8 cellular contexts compared by ENCODE assay signal in the genomic region with DNA sequence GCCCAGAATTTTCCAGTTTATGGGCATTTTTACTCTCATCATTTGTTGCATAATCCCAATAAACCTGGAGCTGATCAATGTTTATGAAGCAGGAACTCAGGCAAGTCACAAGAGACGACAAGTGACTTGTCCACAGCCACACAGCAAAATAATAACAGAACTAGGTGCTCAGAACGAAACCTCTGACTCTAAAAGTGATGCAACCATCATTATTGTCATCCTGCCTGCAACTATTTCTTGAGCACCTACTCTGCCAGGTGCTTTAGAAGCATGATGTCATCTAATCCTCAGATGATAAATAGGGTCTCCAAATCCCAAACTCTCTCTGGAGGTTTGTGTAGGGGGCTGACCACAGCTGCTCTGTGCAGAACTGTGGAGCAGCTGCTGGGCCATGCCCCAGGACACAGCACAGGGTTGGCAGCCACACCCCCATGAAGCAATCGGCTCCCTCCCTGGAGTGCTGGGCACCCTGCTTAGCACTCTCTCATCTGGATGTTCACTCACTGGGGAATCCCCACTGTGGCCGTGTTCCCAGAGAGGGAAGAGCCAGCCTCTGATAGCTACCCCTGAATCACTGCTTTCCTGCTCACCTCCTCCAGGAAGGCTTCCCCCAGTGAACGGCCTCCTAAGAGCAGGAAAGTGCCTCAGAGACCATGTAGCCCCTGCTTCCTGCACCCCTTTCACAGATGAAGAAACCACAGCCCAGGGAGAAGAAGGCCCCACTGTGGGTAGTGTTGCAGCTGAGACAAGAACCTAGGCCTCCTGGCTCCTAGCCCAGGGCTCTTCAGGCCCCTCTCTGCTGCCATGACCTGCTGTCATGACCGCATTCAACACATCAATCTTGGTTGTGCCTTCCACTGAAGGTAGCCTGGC. TPM values are rescaled to one million over a fixed set of nuclear protein-coding genes. Genes with fewer than 3 reads are reported as not detected.
DNase-seq lines count a peak whose midpoint lies in the region; ATAC-seq, FAIRE-seq and TF ChIP-seq lines count a peak whose summit lies in the region.

No MANE protein-coding gene starts in this region.

- FAIRE-seq in D721Med (lab: Jason Lieb, UNC), result no peak

- peaks cover 64% of the 10 kb centered on the region for H3K4me1 Mint-ChIP-seq in activated T-helper 1 cell treated with anti-CD3 and anti-CD28 coated beads, Interleukin-12 subunit alpha, Interleukin-12 subunit beta, Interleukin-2, Interleukin-4 antibody, amounts not matched to agents 30 ng/mL and 10 ng/mL and 1 ng/mL, durations not matched to agents 14 hours and 24 hours and 36 hours (ENCODE audit: low read depth)

- H3K36me3 ChIP-seq in parathyroid adenoma (ENCODE audit: control insufficient read depth, insufficient read depth, low read length), result no peaks in the 10 kb centered on the region

- H3K9me3 Mint-ChIP-seq in activated T-helper 1 cell treated with anti-CD3 and anti-CD28 coated beads, Interleukin-12 subunit alpha, Interleukin-12 subunit beta, Interleukin-2, Interleukin-4 antibody, amounts not matched to agents 30 ng/mL and 10 ng/mL and 1 ng/mL, durations not matched to agents 14 hours and 24 hours and 36 hours, result no peaks in the 10 kb centered on the region

- H3K4me3 ChIP-seq in parathyroid adenoma (ENCODE audit: low read depth, low read length), result no peak overlapping the region

- intact Hi-C loops in activated T-helper 1 cell treated with anti-CD3 and anti-CD28 coated beads, Interleukin-12 subunit alpha, Interleukin-12 subunit beta, Interleukin-2, Interleukin-4 antibody, amounts not matched to agents 30 ng/mL and 10 ng/mL and 1 ng/mL, durations not matched to agents 14 hours and 24 hours and 36 hours (cut with micrococcal nuclease), result loop anchor here (2.0 kb wide), 3 partner anchors 88 to 746 kb away; a partner anchor contains a TSS

- no peaks in the 10 kb centered on the region for H3K79me2 ChIP-seq in parathyroid adenoma

- H3K4me1 ChIP-seq in parathyroid adenoma, result peaks cover 15% of the 10 kb centered on the region

- peak overlapping the region; percentile 85 for H3K4me3 Mint-ChIP-seq in activated T-helper 1 cell treated with anti-CD3 and anti-CD28 coated beads, Interleukin-12 subunit alpha, Interleukin-12 subunit beta, Interleukin-2, Interleukin-4 antibody, amounts not matched to agents 30 ng/mL and 10 ng/mL and 1 ng/mL, durations not matched to agents 14 hours and 24 hours and 36 hours

- H3K27me3 ChIP-seq in parathyroid adenoma (ENCODE audit: control insufficient read depth, insufficient read depth, low read length), result no peaks in the 10 kb centered on the region

- H3K9ac ChIP-seq in parathyroid adenoma, result no peak overlapping the region

- peak overlapping the region; percentile 80 for H3K27ac Mint-ChIP-seq in activated T-helper 1 cell treated with anti-CD3 and anti-CD28 coated beads, Interleukin-12 subunit alpha, Interleukin-12 subunit beta, Interleukin-2, Interleukin-4 antibody, amounts not matched to agents 30 ng/mL and 10 ng/mL and 1 ng/mL, durations not matched to agents 14 hours and 24 hours and 36 hours

- peak; percentile 33 for DNase-seq in activated T-helper 1 cell treated with anti-CD3 and anti-CD28 coated beads, Interleukin-12 subunit alpha, Interleukin-12 subunit beta, Interleukin-2, Interleukin-4 antibody, amounts not matched to agents 30 ng/mL and 10 ng/mL and 1 ng/mL, durations not matched to agents 14 hours and 24 hours and 36 hours (ENCODE audit: low spot score)
- no peak for DNase-seq in inferior parietal cortex (ENCODE audit: extremely low spot score)
- DNase-seq in GOT3 (lab: John Stamatoyannopoulos, UW), result no peak
- DNase-seq in D721Med (ENCODE audit: insufficient read length, low spot score), result no peak
- DNase-seq in DMS114 treated with DMSO at 0.1 percent for 48 hours (lab: John Stamatoyannopoulos, UW; ENCODE audit: unreplicated experiment), result no peak

- H3K4me2 ChIP-seq in parathyroid adenoma (ENCODE audit: low read length), result peak overlapping the region; percentile 90

- TF ChIP-seq CTCF in parathyroid adenoma (IDR thresholded peaks at IDR 0.05) (no peak), D721Med (IDR thresholded peaks at IDR 0.05; ENCODE audit: insufficient read depth, missing control alignments) (no peak)

- H2AFZ ChIP-seq in parathyroid adenoma, result no peak overlapping the region

- H3K36me3 Mint-ChIP-seq in activated T-helper 1 cell treated with anti-CD3 and anti-CD28 coated beads, Interleukin-12 subunit alpha, Interleukin-12 subunit beta, Interleukin-2, Interleukin-4 antibody, amounts not matched to agents 30 ng/mL and 10 ng/mL and 1 ng/mL, durations not matched to agents 14 hours and 24 hours and 36 hours (ENCODE audit: low read depth), result peaks cover 2% of the 10 kb centered on the region

- peak overlapping the region; percentile 2 for H3K27ac ChIP-seq in parathyroid adenoma

- H3K9me3 ChIP-seq in parathyroid adenoma (ENCODE audit: control insufficient read depth, low read length), result no peaks in the 10 kb centered on the region

- no peaks in the 10 kb centered on the region for H3K27me3 Mint-ChIP-seq in activated T-helper 1 cell treated with anti-CD3 and anti-CD28 coated beads, Interleukin-12 subunit alpha, Interleukin-12 subunit beta, Interleukin-2, Interleukin-4 antibody, amounts not matched to agents 30 ng/mL and 10 ng/mL and 1 ng/mL, durations not matched to agents 14 hours and 24 hours and 36 hours (ENCODE audit: insufficient read depth)

- peak; percentile 35 for ATAC-seq in GM18519 (IDR thresholded peaks at IDR 0.05; ENCODE audit: low FRiP score, unreplicated experiment)
- ATAC-seq in HG02884 (IDR thresholded peaks at IDR 0.05; ENCODE audit: unreplicated experiment), result peak; percentile 45

RNA-seq across cellular contexts. Expression of a gene that starts 2.1 kb away (rescaled TPM):
- 2.2 and 2.3 TPM in 2 replicates for total RNA-seq in activated T-helper 1 cell treated with anti-CD3 and anti-CD28 coated beads, Interleukin-12 subunit alpha, Interleukin-12 subunit beta, Interleukin-2, Interleukin-4 antibody, amounts not matched to agents 30 ng/mL and 10 ng/mL and 1 ng/mL, durations not matched to agents 14 hours and 24 hours and 36 hours

RNA-seq across cellular contexts. Expression of a gene that starts 34.7 kb away (rescaled TPM):
- 5.9 and 6.7 TPM in 2 replicates for total RNA-seq in activated T-helper 1 cell treated with anti-CD3 and anti-CD28 coated beads, Interleukin-12 subunit alpha, Interleukin-12 subunit beta, Interleukin-2, Interleukin-4 antibody, amounts not matched to agents 30 ng/mL and 10 ng/mL and 1 ng/mL, durations not matched to agents 14 hours and 24 hours and 36 hours
